16 cellular contexts compared by ENCODE assay signal in genomic region chr18:51852661-51853060, GRCh38.
DNase-seq lines count a peak whose midpoint lies in the region; ATAC-seq, FAIRE-seq and TF ChIP-seq lines count a peak whose summit lies in the region.
"Had no signal": no experiment of that assay in that cellular context is flagged by ENCODE, and none has a peak within 500 bp of the region (broad histone marks: within the 10 kb centered on the region; RNA-seq: fewer than 3 reads in every experiment).

No MANE protein-coding gene starts in this region.

- H3K9ac ChIP-seq in astrocyte (ENCODE audit: low read length): no peak overlapping the region

- H3K36me3 ChIP-seq in astrocyte (ENCODE audit: insufficient read depth, low read length): no peaks in the 10 kb centered on the region
- H3K36me3 ChIP-seq: BE2C had no signal

- DNase-seq in NCI-H82 (lab: John Stamatoyannopoulos, UW): peak; percentile 5
- no peak for DNase-seq in NCI-H82 treated with DMSO at 0.1 percent for 48 hours (lab: John Stamatoyannopoulos, UW; ENCODE audit: unreplicated experiment)
- DNase-seq in astrocyte (ENCODE audit: low read depth): no peak
- DNase-seq in kidney tubule cell (ENCODE audit: low spot score): peak; percentile 57
- no peak for DNase-seq in stimulated activated CD4-positive, alpha-beta T cell treated with anti-CD3 and anti-CD28 coated beads, Interleukin-4, amount 100 ng/mL, for 4 hours
- DNase-seq: BE2C, Calu3, DMS79, H7 had no signal

- H3K4me1 Mint-ChIP-seq in astrocyte (ENCODE audit: low read depth, unreplicated experiment): peaks cover 26% of the 10 kb centered on the region
- H3K4me1 Mint-ChIP-seq: IgD-negative memory B cell had no signal

- no peaks in the 10 kb centered on the region for H3K4me1 ChIP-seq in astrocyte (ENCODE audit: insufficient read depth, low read length)
- H3K4me1 ChIP-seq: BE2C had no signal

- H3K9me3 ChIP-seq in astrocyte (ENCODE audit: insufficient read depth, low read depth, low read length): no peaks in the 10 kb centered on the region
- H3K9me3 ChIP-seq: BE2C had no signal

- H3K27ac Mint-ChIP-seq in astrocyte (ENCODE audit: unreplicated experiment): peak overlapping the region; percentile 37
- H3K27ac Mint-ChIP-seq: GM23338, IgD-negative memory B cell had no signal

- H3K4me2 ChIP-seq in astrocyte (ENCODE audit: low read length): no peak overlapping the region
- H3K4me2 ChIP-seq: GM23338 had no signal

- H3K27me3 ChIP-seq in astrocyte (ENCODE audit: insufficient read depth, low read length): no peaks in the 10 kb centered on the region
- H3K27me3 ChIP-seq: BE2C had no signal

- no peak for ATAC-seq in GM18868 (IDR thresholded peaks at IDR 0.05; ENCODE audit: unreplicated experiment)
- no peak for ATAC-seq in HG03432 (IDR thresholded peaks at IDR 0.05; ENCODE audit: unreplicated experiment)
- ATAC-seq: GM12878, GM23338 had no signal

- H3K4me3 ChIP-seq in astrocyte (ENCODE audit: insufficient read depth, low read depth, low read length): no peak overlapping the region
- H3K4me3 ChIP-seq: GM12878, GM23338 had no signal

- H3K9me3 Mint-ChIP-seq in astrocyte (ENCODE audit: unreplicated experiment): no peaks in the 10 kb centered on the region
- H3K9me3 Mint-ChIP-seq: GM23338 had no signal

- H2AFZ ChIP-seq in astrocyte (ENCODE audit: low read depth, low read length): no peak overlapping the region
- H2AFZ ChIP-seq: GM23338 had no signal

- TF ChIP-seq CTCF in astrocyte (IDR thresholded peaks at IDR 0.05; ENCODE audit: insufficient read depth, low read depth, low read length): no peak

- H4K20me1 ChIP-seq in astrocyte (ENCODE audit: insufficient read depth, low read length): no peaks in the 10 kb centered on the region

- no peaks in the 10 kb centered on the region for H3K79me2 ChIP-seq in astrocyte (ENCODE audit: insufficient read depth, low read length)

- no peak overlapping the region for H3K27ac ChIP-seq in astrocyte (ENCODE audit: low read depth, low read length)

- no peaks in the 10 kb centered on the region for H3K36me3 Mint-ChIP-seq in astrocyte (ENCODE audit: low read depth, unreplicated experiment)
- H3K36me3 Mint-ChIP-seq: IgD-negative memory B cell had no signal

- no peaks in the 10 kb centered on the region for H3K27me3 Mint-ChIP-seq in astrocyte (ENCODE audit: low read depth, unreplicated experiment)
- H3K27me3 Mint-ChIP-seq: IgD-negative memory B cell had no signal

- FAIRE-seq in astrocyte (lab: Jason Lieb, UNC): no peak
- FAIRE-seq: A204.1, GM12878, GM18507 had no signal

- H3K4me3 Mint-ChIP-seq in astrocyte (ENCODE audit: unreplicated experiment): no peak overlapping the region
- H3K4me3 Mint-ChIP-seq: GM23338, IgD-negative memory B cell had no signal

Comparison
In these comparisons a context has a peak if more than half of its experiments do, and no peak if none do; other contexts are left out.
1. DNase-seq: peak in NCI-H82 (single experiment) and kidney tubule cell (single experiment); none in NCI-H82 treated with DMSO at 0.1 percent for 48 hours (single experiment), astrocyte (single experiment) and stimulated activated CD4-positive, alpha-beta T cell treated with anti-CD3 and anti-CD28 coated beads, Interleukin-4, amount 100 ng/mL, for 4 hours (0 of 2).